In the genomic region with DNA sequence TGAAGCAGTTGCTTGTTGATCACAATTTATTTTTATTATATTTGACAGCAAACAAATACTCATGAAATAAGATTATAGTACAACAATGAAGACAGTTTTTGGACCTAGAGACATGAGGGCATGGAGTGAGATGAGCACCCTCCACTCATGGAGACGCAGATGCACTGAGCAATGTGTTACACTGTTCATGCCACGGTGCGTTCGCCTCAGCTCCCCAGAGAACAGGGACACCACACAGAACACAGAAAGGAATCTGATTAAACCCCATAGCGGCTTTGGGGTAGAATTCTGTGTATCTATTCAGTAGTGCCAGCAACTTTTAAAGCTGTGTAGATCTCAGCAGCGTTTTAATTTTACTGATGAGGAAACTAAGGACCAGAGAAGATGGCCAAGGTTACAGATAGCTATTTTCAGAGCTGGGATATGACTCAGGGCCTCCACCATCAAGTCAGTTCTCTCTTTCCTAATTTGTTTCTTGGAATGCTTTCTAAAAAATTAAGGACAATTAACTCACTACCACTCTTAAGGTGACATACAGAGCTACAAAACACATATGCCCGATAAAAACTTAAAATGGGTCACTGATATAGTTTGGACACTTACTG, we compare ENCODE assay signal across 28 cellular contexts. TPM values are rescaled to one million over a fixed set of nuclear protein-coding genes. Genes with fewer than 3 reads are reported as not detected.
DNase-seq lines count a peak whose midpoint lies in the region; TF ChIP-seq lines count a peak whose summit lies in the region.
"Had no signal": no experiment of that assay in that cellular context is flagged by ENCODE, and none has a peak within 500 bp of the region (broad histone marks: within the 10 kb centered on the region; RNA-seq: fewer than 3 reads in every experiment).

No MANE protein-coding gene starts in this region.

- H3K27ac ChIP-seq in VCaP: peak overlapping the region; percentile 72
- peak overlapping the region; percentile 11 to 20 for H3K27ac ChIP-seq in right atrium auricular region
- H3K27ac ChIP-seq in smooth muscle cell (ENCODE audit: low read depth): peak overlapping the region; percentile 86
- H3K27ac ChIP-seq in transverse colon: no peak overlapping the region
- H3K27ac ChIP-seq in Peyer's patch: no peak overlapping the region

- intact Hi-C loops in CD14-positive monocyte (cut with micrococcal nuclease): no loop called here
- intact Hi-C loops in transverse colon (cut with DNase I; ENCODE audit: low total_unique reads): no loop called here

- no peaks in the 10 kb centered on the region for H4K20me1 ChIP-seq in smooth muscle cell (ENCODE audit: low read depth)

- H3K4me1 ChIP-seq in right atrium auricular region (peaks cover 0 to 10% of the 10 kb centered on the region in 2 donors), smooth muscle cell (ENCODE audit: low read depth) (peaks cover 11% of the 10 kb centered on the region), transverse colon (no peaks in the 10 kb centered on the region), Peyer's patch (no peaks in the 10 kb centered on the region)
- H3K4me1 ChIP-seq: gastroesophageal sphincter had no signal

- H3K4me1 Mint-ChIP-seq in CD14-positive monocyte: no peaks in the 10 kb centered on the region
- H3K4me1 Mint-ChIP-seq: CD4-positive, CD25-positive, alpha-beta regulatory T cell; immature natural killer cell; naive thymus-derived CD8-positive, alpha-beta T cell had no signal

- no peak for TF ChIP-seq EP300 in transverse colon (IDR thresholded peaks at IDR 0.05; ENCODE audit: low read depth)

- H3K27me3 ChIP-seq in right atrium auricular region: no peaks in the 10 kb centered on the region
- no peaks in the 10 kb centered on the region for H3K27me3 ChIP-seq in smooth muscle cell (ENCODE audit: low read depth)
- no peaks in the 10 kb centered on the region for H3K27me3 ChIP-seq in transverse colon
- no peaks in the 10 kb centered on the region for H3K27me3 ChIP-seq in MG63
- no peaks in the 10 kb centered on the region for H3K27me3 ChIP-seq in Peyer's patch
- H3K27me3 ChIP-seq: gastroesophageal sphincter, sigmoid colon had no signal

- in situ Hi-C loops in transverse colon (cut with MboI; ENCODE audit: low pct_ligation_motif_present in 1 of 4, low pct_unique_long_range_greater_than_20kb in 1 of 4, low sequenced_read_pairs in 3 of 4): no loop called here

- peaks cover 56 to 68% of the 10 kb centered on the region in 2 donors for H3K36me3 Mint-ChIP-seq in CD14-positive monocyte

- DNase-seq in CD14-positive monocyte (ENCODE audit: low spot score): no peak
- DNase-seq in right atrium auricular region (ENCODE audit: low spot score): no peak
- DNase-seq in smooth muscle cell (lab: John Stamatoyannopoulos, UW; ENCODE audit: unreplicated experiment): no peak
- no peak for DNase-seq in transverse colon
- no peak for DNase-seq in MG63
- no peak for DNase-seq in Peyer's patch
- DNase-seq: activated CD4-positive, CD25-positive, alpha-beta regulatory T cell; activated naive CD4-positive, alpha-beta T cell; Calu3; CD4-positive, CD25-positive, alpha-beta regulatory T cell; cerebellar nuclear complex; DMS79 treated with DMSO at 0.1 percent for 48 hours; GF-D8; immature natural killer cell; naive thymus-derived CD8-positive, alpha-beta T cell; NCI-H146; NCI-H82; sigmoid colon; stimulated activated CD4-positive, alpha-beta T cell treated with anti-CD3 and anti-CD28 coated beads, Interleukin-4, amount 100 ng/mL, for 1 hour; trophoblast cell had no signal

- no peak overlapping the region for H3K9ac ChIP-seq in smooth muscle cell (ENCODE audit: low read depth)

- no peaks in the 10 kb centered on the region for H3K79me2 ChIP-seq in smooth muscle cell (ENCODE audit: low read depth)

- H3K9me3 ChIP-seq in right atrium auricular region (no peaks in the 10 kb centered on the region), smooth muscle cell (replicated peaks; ENCODE audit: low read depth) (no peaks in the 10 kb centered on the region), transverse colon (no peaks in the 10 kb centered on the region), MG63 (no peaks in the 10 kb centered on the region; the same call in 1 of the 2 replicates), Peyer's patch (no peaks in the 10 kb centered on the region)
- H3K9me3 ChIP-seq: gastroesophageal sphincter, sigmoid colon had no signal

- H3K4me3 Mint-ChIP-seq in CD14-positive monocyte: no peak overlapping the region
- H3K4me3 Mint-ChIP-seq: CD4-positive, CD25-positive, alpha-beta regulatory T cell; immature natural killer cell; naive thymus-derived CD8-positive, alpha-beta T cell had no signal

- TF ChIP-seq POLR2A in transverse colon (IDR thresholded peaks at IDR 0.05) (no peak), Peyer's patch (IDR thresholded peaks at IDR 0.05) (no peak)

- peak overlapping the region in 4 of 7 donors; percentile 31 to 87 (median 62) for H3K27ac Mint-ChIP-seq in CD14-positive monocyte
- H3K27ac Mint-ChIP-seq: immature natural killer cell, progenitor cell of endocrine pancreas had no signal

- no peak overlapping the region for H3K4me3 ChIP-seq in right atrium auricular region
- H3K4me3 ChIP-seq in smooth muscle cell: no peak overlapping the region
- no peak overlapping the region for H3K4me3 ChIP-seq in transverse colon
- H3K4me3 ChIP-seq in MG63: no peak overlapping the region
- no peak overlapping the region for H3K4me3 ChIP-seq in Peyer's patch
- H3K4me3 ChIP-seq: gastroesophageal sphincter, sigmoid colon had no signal

- H2AFZ ChIP-seq in smooth muscle cell (ENCODE audit: low read depth): no peak overlapping the region

- no peaks in the 10 kb centered on the region for H3K9me3 Mint-ChIP-seq in CD14-positive monocyte
- H3K9me3 Mint-ChIP-seq: CD4-positive, CD25-positive, alpha-beta regulatory T cell; immature natural killer cell; naive thymus-derived CD8-positive, alpha-beta T cell had no signal

- 97% methylated on average over 7 of the region's 7 CpGs for WGBS in smooth muscle cell (ENCODE audit: low lambda C conversion rate)
- WGBS in transverse colon (ENCODE audit: low coverage in 1 of 2), 2 donors: 90 to 93% methylated on average over 2 to 7 of the region's 7 CpGs

- H3K36me3 ChIP-seq in right atrium auricular region: peaks cover 65% of the 10 kb centered on the region
- peaks cover 26% of the 10 kb centered on the region for H3K36me3 ChIP-seq in smooth muscle cell (ENCODE audit: low read depth)
- peaks cover 0 to 75% (median 29%) of the 10 kb centered on the region in 4 donors for H3K36me3 ChIP-seq in transverse colon
- H3K36me3 ChIP-seq in MG63: peaks cover 78% of the 10 kb centered on the region
- peaks cover 0 to 99% (median 6%) of the 10 kb centered on the region in 3 donors for H3K36me3 ChIP-seq in Peyer's patch

- peaks cover 10% of the 10 kb centered on the region for H3F3A ChIP-seq in smooth muscle cell (ENCODE audit: low read depth)

- TF ChIP-seq CTCF in CD14-positive monocyte (IDR thresholded peaks at IDR 0.05) (no peak), VCaP (conservative IDR thresholded peaks at IDR 0.05) (no peak), right atrium auricular region (IDR thresholded peaks at IDR 0.05) (no peak), smooth muscle cell (IDR thresholded peaks at IDR 0.05; ENCODE audit: borderline replicate concordance, insufficient read depth, poor library complexity, severe bottlenecking) (no peak), transverse colon (IDR thresholded peaks at IDR 0.05) (no peak), Peyer's patch (IDR thresholded peaks at IDR 0.05) (no peak)

- H3K27me3 Mint-ChIP-seq in CD14-positive monocyte (ENCODE audit: low read depth in 3 of 3): no peaks in the 10 kb centered on the region
- H3K27me3 Mint-ChIP-seq: CD4-positive, CD25-positive, alpha-beta regulatory T cell; naive thymus-derived CD8-positive, alpha-beta T cell; progenitor cell of endocrine pancreas had no signal

- H3K4me2 ChIP-seq in smooth muscle cell: no peak overlapping the region

RNA-seq across cellular contexts. Expression of a gene that starts 33.6 kb away (rescaled TPM):
- not detected for polyA plus RNA-seq in CD14-positive monocyte
- total RNA-seq in right atrium auricular region: not detected
- total RNA-seq in smooth muscle cell: 7.0 TPM in 1 of 2 replicates, not detected in the other
- not detected in 2 replicates for polyA plus RNA-seq in smooth muscle cell
- not detected for total RNA-seq in transverse colon
- 12.0 TPM in 1 of 2 replicates, not detected in the other for total RNA-seq in MG63 (2014; rRNA removed; shearing (Covaris generic); ENCODE audit: low replicate concordance)
- not detected for total RNA-seq in Peyer's patch
- total RNA-seq: Calu3; CD4-positive, CD25-positive, alpha-beta regulatory T cell; endothelial cell of umbilical vein; gastroesophageal sphincter; liver; naive thymus-derived CD8-positive, alpha-beta T cell; progenitor cell of endocrine pancreas; RPMI7951; sigmoid colon; SK-MEL-5; T-helper 1 cell treated with Interleukin-12 subunit alpha and Interleukin-12 subunit beta and Interleukin-4 antibody, amounts not matched to agents 30 ng/mL and 1 ng/mL, for 36 hours had no signal
- polyA plus RNA-seq: CD4-positive, CD25-positive, alpha-beta regulatory T cell; endothelial cell of umbilical vein; immature natural killer cell; liver; naive thymus-derived CD8-positive, alpha-beta T cell; sigmoid colon had no signal

RNA-seq across cellular contexts. Expression of a gene that starts 41.0 kb away (rescaled TPM):
- 100 to 1,000 TPM; 163 to 175 TPM for polyA plus RNA-seq in CD14-positive monocyte
- 10 to 100 TPM; 88.6 TPM for total RNA-seq in right atrium auricular region
- 119 and 138 TPM in 2 replicates for total RNA-seq in smooth muscle cell
- polyA plus RNA-seq in smooth muscle cell: 47.6 and 66.9 TPM in 2 replicates
- 100 to 1,000 TPM; 150 to 293 (median 201) TPM for total RNA-seq in transverse colon
- 300 and 363 TPM in 2 replicates for total RNA-seq in MG63 (2014; rRNA removed; shearing (Covaris generic); ENCODE audit: low replicate concordance)
- 100 to 1,000 TPM; 116 to 308 (median 168) TPM for total RNA-seq in Peyer's patch

RNA-seq across cellular contexts. Expression of a gene that starts 41.3 kb away (rescaled TPM):
- polyA plus RNA-seq in CD14-positive monocyte: 10 to 100 TPM; 16.2 to 16.3 TPM
- total RNA-seq in right atrium auricular region: 10 to 100 TPM; 13.5 to 16.5 TPM
- total RNA-seq in smooth muscle cell: 20.0 and 22.6 TPM in 2 replicates
- polyA plus RNA-seq in smooth muscle cell: 8.8 and 10.4 TPM in 2 replicates
- total RNA-seq in transverse colon: 10 to 100 TPM; 21.7 to 43.7 (median 37.3) TPM
- total RNA-seq in MG63 (2014; rRNA removed; shearing (Covaris generic); ENCODE audit: low replicate concordance): 18.6 and 27.0 TPM in 2 replicates
- total RNA-seq in Peyer's patch: 10 to 100 TPM; 35.2 to 55.3 (median 46.0) TPM

Comparison
In these comparisons a context has a peak if more than half of its experiments do, and no peak if none do; other contexts are left out.
1. H3K27ac ChIP-seq: peak in VCaP (single experiment), right atrium auricular region (2 of 2) and smooth muscle cell (single experiment); none in transverse colon (0 of 4) and Peyer's patch (0 of 4).